29 cellular contexts compared by ENCODE assay signal in genomic region chr1:166612886-166613285, GRCh38.
"Had no signal": no experiment of that assay in that cellular context is flagged by ENCODE, and none has a peak within 500 bp of the region (broad histone marks: within the 10 kb centered on the region; RNA-seq: fewer than 3 reads in every experiment).

No MANE protein-coding gene starts in this region.

- H3K4me1 Mint-ChIP-seq: stimulated activated effector memory CD8-positive, alpha-beta T cell treated with anti-CD3 and anti-CD28 coated beads, Interleukin-12 subunit alpha, Interleukin-12 subunit beta, amount 100 ng/mL, for 72 hours; stimulated activated memory B cell treated with anti-CD40 and anti-IgM and Interleukin-4, amounts not matched to agents 10 μg/mL and 1 μg/mL and 100 μg/mL, for 72 hours; stimulated activated naive B cell treated with anti-CD40 and anti-IgM and Interleukin-4, amounts not matched to agents 10 μg/mL and 1 μg/mL and 100 μg/mL, for 72 hours; stimulated activated naive CD8-positive, alpha-beta T cell treated with anti-CD3 and anti-CD28 coated beads, Interleukin-15, amount 100 ng/mL, for 72 hours had no signal

- H3K4me1 ChIP-seq: stomach, suprapubic skin, testis, thyroid gland, tibial artery, tibial nerve, transverse colon, upper lobe of left lung, upper lobe of right lung, uterus, vagina had no signal

- H3K27me3 Mint-ChIP-seq: stimulated activated naive CD8-positive, alpha-beta T cell treated with anti-CD3 and anti-CD28 coated beads, Interleukin-15, amount 100 ng/mL, for 72 hours; stimulated activated naive CD8-positive, alpha-beta T cell treated with anti-CD3 and anti-CD28 coated beads, Interleukin-15, Interleukin-2, amounts not matched to agents 100 ng/mL and 50 ng/mL, for 24 hours had no signal

- DNase-seq: stimulated activated CD4-positive, alpha-beta T cell treated with anti-CD3 and anti-CD28 coated beads, Interleukin-2, amount 100 ng/mL, for 48 hours; stimulated activated CD4-positive, alpha-beta T cell treated with anti-CD3 and anti-CD28 coated beads, Interleukin-4, amount 100 ng/mL, for 1 hour; stimulated activated CD4-positive, alpha-beta T cell treated with anti-CD3 and anti-CD28 coated beads, Interleukin-4, amount 100 ng/mL, for 24 hours; stimulated activated CD4-positive, alpha-beta T cell treated with anti-CD3 and anti-CD28 coated beads, Interleukin-4, amount 100 ng/mL, for 4 hours; stimulated activated CD8-positive, alpha-beta memory T cell treated with anti-CD3 and anti-CD28 coated beads, Interleukin-4, amount 100 ng/mL, for 48 hours; stimulated activated naive B cell treated with anti-CD40 and anti-IgM and Interleukin-4, amounts not matched to agents 10 μg/mL and 1 μg/mL and 100 μg/mL, for 72 hours; stimulated activated naive CD4-positive, alpha-beta T cell; stimulated activated naive CD4-positive, alpha-beta T cell treated with Interleukin-2 at 50 U/mL for 16 hours; stimulated activated naive CD8-positive, alpha-beta T cell treated with anti-CD3 and anti-CD28 coated beads, Interleukin-15, amount 100 ng/mL, for 72 hours; stimulated activated naive CD8-positive, alpha-beta T cell treated with anti-CD3 and anti-CD28 coated beads, Interleukin-15, Interleukin-2, amounts not matched to agents 100 U/mL and 50 U/mL, for 24 hours; stomach; substantia nigra; testis; thyroid gland; tibial artery; transverse colon; trophoblast cell; upper lobe of left lung; upper lobe of right lung; uterus had no signal

- H3K9me3 ChIP-seq: stomach, suprapubic skin, testis, thoracic aorta, thyroid gland, tibial artery, tibial nerve, transverse colon, upper lobe of left lung, upper lobe of right lung, uterus, vagina had no signal

- H3K4me3 ChIP-seq: stomach, suprapubic skin, testis, thoracic aorta, thyroid gland, tibial artery, tibial nerve, transverse colon, upper lobe of left lung, upper lobe of right lung, uterus, vagina had no signal

- H3K4me3 Mint-ChIP-seq: stimulated activated effector memory CD8-positive, alpha-beta T cell treated with anti-CD3 and anti-CD28 coated beads, Interleukin-12 subunit alpha, Interleukin-12 subunit beta, amount 100 ng/mL, for 72 hours; stimulated activated memory B cell treated with anti-CD40 and anti-IgM and Interleukin-4, amounts not matched to agents 10 μg/mL and 1 μg/mL and 100 μg/mL, for 72 hours; stimulated activated naive B cell treated with anti-CD40 and anti-IgM and Interleukin-4, amounts not matched to agents 10 μg/mL and 1 μg/mL and 100 μg/mL, for 72 hours; stimulated activated naive CD8-positive, alpha-beta T cell treated with anti-CD3 and anti-CD28 coated beads, Interleukin-15, amount 100 ng/mL, for 72 hours; stimulated activated naive CD8-positive, alpha-beta T cell treated with anti-CD3 and anti-CD28 coated beads, Interleukin-15, Interleukin-2, amounts not matched to agents 100 ng/mL and 50 ng/mL, for 24 hours; type B pancreatic cell had no signal

- H3K36me3 ChIP-seq: stomach, suprapubic skin, thoracic aorta, thyroid gland, tibial artery, tibial nerve, transverse colon, upper lobe of left lung, upper lobe of right lung, uterus, vagina had no signal

- H3K27ac Mint-ChIP-seq: stimulated activated effector memory CD8-positive, alpha-beta T cell treated with anti-CD3 and anti-CD28 coated beads, Interleukin-12 subunit alpha, Interleukin-12 subunit beta, amount 100 ng/mL, for 72 hours; stimulated activated memory B cell treated with anti-CD40 and anti-IgM and Interleukin-4, amounts not matched to agents 10 μg/mL and 1 μg/mL and 100 μg/mL, for 72 hours; stimulated activated naive B cell treated with anti-CD40 and anti-IgM and Interleukin-4, amounts not matched to agents 10 μg/mL and 1 μg/mL and 100 μg/mL, for 72 hours; stimulated activated naive CD8-positive, alpha-beta T cell treated with anti-CD3 and anti-CD28 coated beads, Interleukin-15, amount 100 ng/mL, for 72 hours; stimulated activated naive CD8-positive, alpha-beta T cell treated with anti-CD3 and anti-CD28 coated beads, Interleukin-15, Interleukin-2, amounts not matched to agents 100 ng/mL and 50 ng/mL, for 24 hours; type B pancreatic cell had no signal

- FAIRE-seq: urothelium cell line had no signal

- ATAC-seq: stimulated activated effector memory CD8-positive, alpha-beta T cell treated with anti-CD3 and anti-CD28 coated beads, Interleukin-12 subunit alpha, Interleukin-12 subunit beta, amount 100 ng/mL, for 72 hours; stimulated activated memory B cell treated with anti-CD40 and anti-IgM and Interleukin-4, amounts not matched to agents 10 μg/mL and 1 μg/mL and 100 μg/mL, for 72 hours; stimulated activated naive B cell treated with anti-CD40 and anti-IgM and Interleukin-4, amounts not matched to agents 10 μg/mL and 1 μg/mL and 100 μg/mL, for 72 hours; stimulated activated naive CD8-positive, alpha-beta T cell treated with anti-CD3 and anti-CD28 coated beads, Interleukin-15, amount 100 ng/mL, for 72 hours; stimulated activated naive CD8-positive, alpha-beta T cell treated with anti-CD3 and anti-CD28 coated beads, Interleukin-15, Interleukin-2, amounts not matched to agents 100 U/mL and 50 U/mL, for 24 hours; upper lobe of right lung had no signal

- H3K9me3 Mint-ChIP-seq: stimulated activated effector memory CD8-positive, alpha-beta T cell treated with anti-CD3 and anti-CD28 coated beads, Interleukin-12 subunit alpha, Interleukin-12 subunit beta, amount 100 ng/mL, for 72 hours; stimulated activated memory B cell treated with anti-CD40 and anti-IgM and Interleukin-4, amounts not matched to agents 10 μg/mL and 1 μg/mL and 100 μg/mL, for 72 hours; stimulated activated naive B cell treated with anti-CD40 and anti-IgM and Interleukin-4, amounts not matched to agents 10 μg/mL and 1 μg/mL and 100 μg/mL, for 72 hours; stimulated activated naive CD8-positive, alpha-beta T cell treated with anti-CD3 and anti-CD28 coated beads, Interleukin-15, amount 100 ng/mL, for 72 hours; stimulated activated naive CD8-positive, alpha-beta T cell treated with anti-CD3 and anti-CD28 coated beads, Interleukin-15, Interleukin-2, amounts not matched to agents 100 ng/mL and 50 ng/mL, for 24 hours; type B pancreatic cell had no signal

- H3K27ac ChIP-seq: stomach, suprapubic skin, testis, thoracic aorta, thyroid gland, tibial artery, tibial nerve, transverse colon, upper lobe of left lung, upper lobe of right lung, uterus, vagina had no signal

- H3K27me3 ChIP-seq: stomach, suprapubic skin, testis, thyroid gland, tibial artery, tibial nerve, transverse colon, upper lobe of left lung, upper lobe of right lung, uterus, vagina had no signal

- H3K36me3 Mint-ChIP-seq: stimulated activated effector memory CD8-positive, alpha-beta T cell treated with anti-CD3 and anti-CD28 coated beads, Interleukin-12 subunit alpha, Interleukin-12 subunit beta, amount 100 ng/mL, for 72 hours; stimulated activated memory B cell treated with anti-CD40 and anti-IgM and Interleukin-4, amounts not matched to agents 10 μg/mL and 1 μg/mL and 100 μg/mL, for 72 hours; stimulated activated naive B cell treated with anti-CD40 and anti-IgM and Interleukin-4, amounts not matched to agents 10 μg/mL and 1 μg/mL and 100 μg/mL, for 72 hours; type B pancreatic cell had no signal
